ENCODE assay signal across 11 cellular contexts in genomic region chr4:139552506-139552905, GRCh38. TPM values are rescaled to one million over a fixed set of nuclear protein-coding genes. Genes with fewer than 3 reads are reported as not detected.
DNase-seq lines count a peak whose midpoint lies in the region; ATAC-seq lines count a peak whose summit lies in the region.
"Had no signal": no experiment of that assay in that cellular context is flagged by ENCODE, and none has a peak within 500 bp of the region (broad histone marks: within the 10 kb centered on the region; RNA-seq: fewer than 3 reads in every experiment).

No MANE protein-coding gene starts in this region.

- H3K27ac ChIP-seq in right cardiac atrium (ENCODE audit: low read length) (peak overlapping the region; percentile 85), stomach smooth muscle (ENCODE audit: low read length) (peak overlapping the region; percentile 95)

- peak overlapping the region; percentile 99 for H3K27ac Mint-ChIP-seq in T-helper 17 cell
- H3K27ac Mint-ChIP-seq: activated T-helper 2 cell treated with anti-CD3 and anti-CD28 coated beads, Interferon-gamma antibody, Interleukin-2, Interleukin-4, amounts not matched to agents 10 μg/mL and 5 μg/mL and 100 μg/mL, durations not matched to agents 14 hours and 24 hours and 36 hours had no signal

- H3K27me3 ChIP-seq in right cardiac atrium (ENCODE audit: control insufficient read depth, insufficient read depth) (no peaks in the 10 kb centered on the region), stomach smooth muscle (ENCODE audit: control insufficient read depth in 1 of 2, insufficient read depth in 2 of 2, low read length in 2 of 2) (no peaks in the 10 kb centered on the region)

- H3K4me1 ChIP-seq in right cardiac atrium (ENCODE audit: control insufficient read depth, insufficient read depth, low read length) = peaks cover 18% of the 10 kb centered on the region
- H3K4me1 ChIP-seq in stomach smooth muscle (ENCODE audit: control insufficient read depth, insufficient read depth, low read length) = peaks cover 32% of the 10 kb centered on the region

- peak; percentile 74 for DNase-seq in EH (ENCODE audit: low read depth)
- DNase-seq in T-helper 17 cell = no peak
- no peak for DNase-seq in right cardiac atrium
- no peak for DNase-seq in DMS153 treated with DMSO at 0.1 percent for 48 hours (lab: John Stamatoyannopoulos, UW; ENCODE audit: unreplicated experiment)
- no peak for DNase-seq in NCI-H526 (lab: John Stamatoyannopoulos, UW)
- DNase-seq in COLO668 (lab: John Stamatoyannopoulos, UW; ENCODE audit: unreplicated experiment) = no peak
- DNase-seq: NCI-H748 treated with DMSO at 0.1 percent for 48 hours; stimulated activated CD4-positive, alpha-beta T cell treated with anti-CD3 and anti-CD28 coated beads, Interleukin-1b, Interleukin-23, amount 100 ng/mL, for 48 hours had no signal

- no peak for ATAC-seq in T-helper 17 cell
- ATAC-seq in right cardiac atrium = no peak
- ATAC-seq in GM21390 (IDR thresholded peaks at IDR 0.05; ENCODE audit: unreplicated experiment) = no peak

- H3K36me3 ChIP-seq in stomach smooth muscle (ENCODE audit: control insufficient read depth in 2 of 2, insufficient read depth in 2 of 2, low read length in 2 of 2) = no peaks in the 10 kb centered on the region

- H3K27me3 Mint-ChIP-seq in T-helper 17 cell = no peaks in the 10 kb centered on the region

- intact Hi-C loops in right cardiac atrium (cut with DNase I) = no loop called here

- peak overlapping the region; percentile 36 to 46 for H3K9ac ChIP-seq in stomach smooth muscle (ENCODE audit: low read length in 2 of 2)

- H3K9me3 ChIP-seq in T-helper 17 cell (ENCODE audit: control insufficient read depth, low read length, poor library complexity, severe bottlenecking) = no peaks in the 10 kb centered on the region
- no peaks in the 10 kb centered on the region for H3K9me3 ChIP-seq in right cardiac atrium (ENCODE audit: control insufficient read depth, low read length)
- H3K9me3 ChIP-seq in stomach smooth muscle (ENCODE audit: control insufficient read depth in 2 of 2, low read length in 2 of 2) = no peaks in the 10 kb centered on the region

- H3K4me1 Mint-ChIP-seq in T-helper 17 cell = peaks cover 33% of the 10 kb centered on the region

- peak overlapping the region; percentile 25 for H3K4me3 Mint-ChIP-seq in T-helper 17 cell

- WGBS in right cardiac atrium = 21% methylated on average over 4 of the region's 4 CpGs

- peaks cover 5% of the 10 kb centered on the region for H3K36me3 Mint-ChIP-seq in T-helper 17 cell (ENCODE audit: low read depth)

- H3K4me3 ChIP-seq in right cardiac atrium (ENCODE audit: low read length) (no peak overlapping the region), stomach smooth muscle (ENCODE audit: low read length in 2 of 2) (peak overlapping the region; percentile 31 to 52)

RNA-seq across cellular contexts. Expression of gene SETD7, which starts 3.5 kb away (rescaled TPM):
- 10 to 100 TPM; 29.7 to 37.9 TPM for total RNA-seq in T-helper 17 cell
- total RNA-seq in right cardiac atrium = 10 to 100 TPM; 51.6 to 61.9 (median 57.5) TPM
- 17.8 TPM for polyA plus RNA-seq in right cardiac atrium
